Comparison of ENCODE assay signal across 9 cellular contexts in genomic region chr12:46201284-46201789, GRCh38.
"Had no signal": no experiment of that assay in that cellular context is flagged by ENCODE, and none has a peak within 500 bp of the region (broad histone marks: within the 10 kb centered on the region; RNA-seq: fewer than 3 reads in every experiment).

No MANE protein-coding gene starts in this region.

- H3K9me3 ChIP-seq: esophagus muscularis mucosa had no signal

- H3K27me3 Mint-ChIP-seq: activated CD4-positive, alpha-beta memory T cell treated with anti-CD3 and anti-CD28 coated beads for 36 hours had no signal

- H3K4me3 ChIP-seq: esophagus muscularis mucosa, neural progenitor cell, smooth muscle cell had no signal

- H3K27ac Mint-ChIP-seq: activated CD4-positive, alpha-beta memory T cell treated with anti-CD3 and anti-CD28 coated beads for 36 hours; activated T-helper 2 cell treated with anti-CD3 and anti-CD28 coated beads, Interferon-gamma antibody, Interleukin-2, Interleukin-4, amounts not matched to agents 10 μg/mL and 5 μg/mL and 100 μg/mL, durations not matched to agents 14 hours and 24 hours and 36 hours; neural progenitor cell had no signal

- H3K27ac ChIP-seq: esophagus muscularis mucosa, neural progenitor cell had no signal

- H3K4me1 ChIP-seq: neural progenitor cell had no signal

- H3K27me3 ChIP-seq: esophagus muscularis mucosa, neural progenitor cell had no signal

- H3K4me1 Mint-ChIP-seq: neural progenitor cell had no signal

- H3K4me2 ChIP-seq: neural progenitor cell, smooth muscle cell had no signal

- H3K4me3 Mint-ChIP-seq: activated CD4-positive, alpha-beta memory T cell treated with anti-CD3 and anti-CD28 coated beads for 36 hours; neural progenitor cell had no signal

- H3K9ac ChIP-seq: neural progenitor cell had no signal

- H2AFZ ChIP-seq: neural progenitor cell had no signal

- H3K9me3 Mint-ChIP-seq: activated CD4-positive, alpha-beta memory T cell treated with anti-CD3 and anti-CD28 coated beads for 36 hours; activated T-helper 2 cell treated with anti-CD3 and anti-CD28 coated beads, Interferon-gamma antibody, Interleukin-2, Interleukin-4, amounts not matched to agents 10 μg/mL and 5 μg/mL and 100 μg/mL, durations not matched to agents 14 hours and 24 hours and 36 hours had no signal

- DNase-seq: activated CD4-positive, alpha-beta memory T cell treated with anti-CD3 and anti-CD28 coated beads for 36 hours; activated CD4-positive, CD25-positive, alpha-beta regulatory T cell treated with anti-CD3 and anti-CD28 coated beads, Interleukin-2, amount 50 U/mL, for 72 hours; glutamatergic neuron; SHP77 treated with DMSO at 0.1 percent for 48 hours; T-helper 2 cell had no signal
